In genomic region chr17:79023886-79024771, GRCh38 we compare ENCODE assay signal across 8 cellular contexts. TPM values are rescaled to one million over a fixed set of nuclear protein-coding genes. Genes with fewer than 3 reads are reported as not detected.
DNase-seq lines count a peak whose midpoint lies in the region; ATAC-seq and TF ChIP-seq lines count a peak whose summit lies in the region.

A gene with protein sequence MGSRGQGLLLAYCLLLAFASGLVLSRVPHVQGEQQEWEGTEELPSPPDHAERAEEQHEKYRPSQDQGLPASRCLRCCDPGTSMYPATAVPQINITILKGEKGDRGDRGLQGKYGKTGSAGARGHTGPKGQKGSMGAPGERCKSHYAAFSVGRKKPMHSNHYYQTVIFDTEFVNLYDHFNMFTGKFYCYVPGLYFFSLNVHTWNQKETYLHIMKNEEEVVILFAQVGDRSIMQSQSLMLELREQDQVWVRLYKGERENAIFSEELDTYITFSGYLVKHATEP (plus strand): TSS chr17:79024169. CDS start chr17:79043969, 19,800 bp downstream.

- H3K27me3 ChIP-seq in iPS DF 6.9 (ENCODE audit: control insufficient read depth, insufficient read depth, low read length) (peaks cover 38% of the 10 kb centered on the region), gastrocnemius medialis (no peaks in the 10 kb centered on the region)

- in situ Hi-C loops in gastrocnemius medialis (cut with MboI; ENCODE audit: low sequenced_read_pairs in 4 of 4) = no loop called here

- H3K4me1 ChIP-seq in iPS DF 6.9 (ENCODE audit: control insufficient read depth, insufficient read depth, low read length) = no peaks in the 10 kb centered on the region
- peaks cover 62 to 78% of the 10 kb centered on the region in 2 donors for H3K4me1 ChIP-seq in gastrocnemius medialis

- intact Hi-C loops in gastrocnemius medialis (cut with DNase I; ENCODE audit: low total_unique reads) = loop anchor here (5.0 kb wide), 2 partner anchors 53 to 1098 kb away; no protein-coding TSS in a partner anchor

- H3K9me3 ChIP-seq in iPS DF 6.9 (ENCODE audit: control insufficient read depth, insufficient read depth, low read length) (no peaks in the 10 kb centered on the region), gastrocnemius medialis (no peaks in the 10 kb centered on the region)

- H3K36me3 ChIP-seq in iPS DF 6.9 (ENCODE audit: control insufficient read depth, insufficient read depth, low read length) (no peaks in the 10 kb centered on the region), gastrocnemius medialis (no peaks in the 10 kb centered on the region)

- H3K4me3 ChIP-seq in iPS DF 6.9 (ENCODE audit: low read length) (peak within 1 kb of the TSS; percentile 61; the same call in 1 of the 2 replicates), gastrocnemius medialis (peak within 1 kb of the TSS; percentile 59 to 79 (median 64))

- peak; percentile 48 to 73 (median 55) for TF ChIP-seq CTCF in gastrocnemius medialis (IDR thresholded peaks at IDR 0.05 in 4 of 5, conservative IDR thresholded peaks at IDR 0.05 in 1 of 5)

- ATAC-seq in gastrocnemius medialis (peak in 1 of 2 donors; percentile 13), GM18498 (IDR thresholded peaks at IDR 0.05; ENCODE audit: unreplicated experiment) (no peak), GM18517 (IDR thresholded peaks at IDR 0.05; ENCODE audit: unreplicated experiment) (no peak)

- TF ChIP-seq POLR2A in gastrocnemius medialis (IDR thresholded peaks at IDR 0.05) = peak; percentile 13 to 37

- peak; percentile 71 for DNase-seq in ELR (ENCODE audit: low read depth)
- DNase-seq in NCI-H345 (lab: John Stamatoyannopoulos, UW) = peak; percentile 44
- DNase-seq in amniotic epithelial cell (ENCODE audit: low read depth) = peak; percentile 58
- DNase-seq in iPS DF 6.9 (ENCODE audit: low read depth, low spot score) = no peak
- DNase-seq in gastrocnemius medialis = peak in 1 of 2 donors; percentile 37
- no peak for DNase-seq in midbrain (lab: John Stamatoyannopoulos, UW)

- WGBS in iPS DF 6.9 (ENCODE audit: insufficient coverage, insufficient read length) = no CpG with 5 or more reads among the region's 77 CpGs

- H3K27ac ChIP-seq in iPS DF 6.9 (ENCODE audit: low read length) (no peak within 1 kb of the TSS), gastrocnemius medialis (peak within 1 kb of the TSS; percentile 63 to 83 (median 78))

RNA-seq across cellular contexts. Expression of the gene that starts here (rescaled TPM):
- total RNA-seq in gastrocnemius medialis = 10 to 100 TPM; 11.1 to 38.6 (median 21.2) TPM

Comparison
In these comparisons a context has a peak if more than half of its experiments do, and no peak if none do; other contexts are left out.
1. DNase-seq: peak in ELR (single experiment), NCI-H345 (single experiment) and amniotic epithelial cell (single experiment); none in iPS DF 6.9 (single experiment) and midbrain (single experiment).